ENCODE assay signal across 8 cellular contexts in the genomic region with DNA sequence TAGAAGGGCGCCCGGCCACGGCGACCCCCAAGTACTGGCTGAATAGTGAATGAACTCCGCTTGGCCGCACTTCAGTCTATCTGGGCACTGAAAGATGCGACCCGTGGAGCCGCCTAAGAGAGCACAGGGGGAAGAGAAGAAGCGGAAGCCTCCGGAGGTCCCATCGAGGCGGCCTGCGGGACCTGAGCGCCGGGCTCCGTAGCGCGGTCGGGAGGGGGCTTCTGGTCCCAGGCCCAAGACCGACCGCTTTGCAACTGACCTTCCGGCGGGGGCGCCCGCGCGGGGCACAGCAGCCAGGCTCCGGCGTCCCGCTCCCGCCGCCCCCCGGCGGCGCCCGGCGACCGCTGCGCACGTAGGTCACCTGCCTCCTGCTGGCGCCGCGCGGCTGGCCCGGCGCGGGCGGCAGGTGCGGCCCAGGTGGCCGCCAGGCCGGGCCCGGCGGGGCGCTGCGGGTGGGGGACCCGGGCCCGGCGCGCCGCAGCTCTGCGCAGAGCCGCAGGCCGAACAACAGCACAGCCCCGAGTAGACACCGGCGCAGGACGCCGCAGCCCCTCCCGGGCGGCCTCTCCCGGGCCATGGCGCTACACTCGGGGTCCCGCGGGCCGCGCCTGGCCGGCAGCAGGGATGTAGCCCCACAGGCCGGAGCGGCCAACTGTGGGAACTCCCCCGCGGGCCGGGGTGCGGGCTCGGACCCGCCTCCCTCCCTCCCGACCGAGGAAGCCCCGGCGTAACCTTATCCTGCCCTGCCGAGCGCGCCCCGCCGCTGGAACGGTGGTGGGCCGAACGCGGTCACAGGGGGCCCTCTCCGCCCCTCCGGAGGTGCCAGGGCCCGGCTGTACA. TPM values are rescaled to one million over a fixed set of nuclear protein-coding genes. Genes with fewer than 3 reads are reported as not detected.
A peak's percentile ranks its signal among the peaks of the same experiment; 100 is the strongest.
DNase-seq lines count a peak whose midpoint lies in the region; ATAC-seq and TF ChIP-seq lines count a peak whose summit lies in the region.

A gene with protein sequence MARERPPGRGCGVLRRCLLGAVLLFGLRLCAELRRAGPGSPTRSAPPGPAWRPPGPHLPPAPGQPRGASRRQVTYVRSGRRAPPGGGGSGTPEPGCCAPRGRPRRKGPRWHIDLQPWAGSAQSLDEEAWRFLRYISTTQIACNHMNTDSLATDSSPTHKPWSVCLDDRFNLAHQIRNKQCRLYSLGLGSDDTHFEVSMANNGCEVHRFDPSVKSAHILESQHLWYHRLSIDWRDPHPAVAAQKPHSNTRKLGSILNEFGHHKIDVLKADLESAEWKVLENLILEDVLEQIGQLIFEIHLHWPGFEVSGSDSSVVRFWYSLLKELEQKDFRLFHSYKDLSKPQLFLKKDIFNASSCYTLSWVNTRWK (minus strand): TSS at position 654 of the 840 bp plus-strand sequence. CDS start 77 bp downstream, at position 577.

- DNase-seq in DMS79 treated with DMSO at 0.1 percent for 48 hours (lab: John Stamatoyannopoulos, UW) (peak; percentile 53), NCI-H146 treated with DMSO at 0.1 percent for 48 hours (lab: John Stamatoyannopoulos, UW; ENCODE audit: unreplicated experiment) (peak; percentile 10), choroid plexus epithelial cell (ENCODE audit: low read depth) (no peak), lung (ENCODE audit: low spot score) (no peak), transverse colon (no peak), SKM-1 (lab: John Stamatoyannopoulos, UW; ENCODE audit: unreplicated experiment) (no peak)

- no peak for TF ChIP-seq POLR2A in transverse colon (IDR thresholded peaks at IDR 0.05)

- no peak for TF ChIP-seq EP300 in transverse colon (IDR thresholded peaks at IDR 0.05; ENCODE audit: low read depth)

- TF ChIP-seq CTCF in choroid plexus epithelial cell (conservative IDR thresholded peaks at IDR 0.05; ENCODE audit: low read depth, low read length) (no peak), lung (IDR thresholded peaks at IDR 0.05; ENCODE audit: control extremely low read depth, extremely low read depth) (no peak), transverse colon (IDR thresholded peaks at IDR 0.05) (no peak)

- H3K36me3 ChIP-seq in lung (ENCODE audit: control insufficient read depth in 2 of 2, insufficient read depth in 2 of 2, low read length in 2 of 2) (no peaks in the 10 kb centered on the region), transverse colon (no peaks in the 10 kb centered on the region)

- H3K9me3 ChIP-seq in lung (ENCODE audit: control insufficient read depth in 2 of 2, insufficient read depth in 1 of 2, low read length in 1 of 2) (no peaks in the 10 kb centered on the region), transverse colon (no peaks in the 10 kb centered on the region)

- H3K4me1 ChIP-seq in lung (ENCODE audit: control insufficient read depth in 2 of 2, insufficient read depth in 2 of 2, low read length in 2 of 2) (peaks cover 0 to 9% of the 10 kb centered on the region in 2 donors), transverse colon (peaks cover 0 to 26% (median 2%) of the 10 kb centered on the region in 4 donors)

- H3K27ac ChIP-seq in lung (ENCODE audit: low read depth in 1 of 2, low read length in 1 of 2) (peak within 1 kb of the TSS in 1 of 2 donors; percentile 78), transverse colon (peak within 1 kb of the TSS; percentile 83 to 93 (median 85))

- in situ Hi-C loops in transverse colon (cut with MboI; ENCODE audit: low pct_ligation_motif_present in 1 of 4, low pct_unique_long_range_greater_than_20kb in 1 of 4, low sequenced_read_pairs in 3 of 4) = no loop called here

- H3K27me3 ChIP-seq in lung (ENCODE audit: control insufficient read depth, insufficient read depth) (no peaks in the 10 kb centered on the region), transverse colon (peaks cover 31% of the 10 kb centered on the region)

- WGBS in lung, 2 donors = 0 to 2% methylated on average over 77 to 103 of the region's 103 CpGs
- WGBS in transverse colon (ENCODE audit: low coverage in 1 of 2), 2 donors = 2% methylated on average over 45 of the region's 103 CpGs; no CpG with 5 or more reads in 1 of the 2 donors

- ATAC-seq in lung (ENCODE audit: insufficient read depth, low FRiP score) (peak; percentile 16), HG02678 (IDR thresholded peaks at IDR 0.05; ENCODE audit: unreplicated experiment) (no peak), HG03378 (IDR thresholded peaks at IDR 0.05; ENCODE audit: unreplicated experiment) (no peak)

- intact Hi-C loops in transverse colon (cut with DNase I; ENCODE audit: low total_unique reads) = no loop called here

- H3K4me3 ChIP-seq in choroid plexus epithelial cell (ENCODE audit: low read depth, low read length) (peak within 1 kb of the TSS; percentile 49), lung (peak within 1 kb of the TSS; percentile 43), transverse colon (peak within 1 kb of the TSS; percentile 46 to 61 (median 49))

RNA-seq across cellular contexts. Expression of the gene that starts here (rescaled TPM):
- 1 to 10 TPM; 2.0 to 3.7 TPM for total RNA-seq in lung
- under 1 TPM in 1 of 2 donors, not detected in 1; 0.73 TPM for polyA plus RNA-seq in lung
- 10 to 100 TPM in 2 of 4 donors, 1 to 10 TPM in 2; 1.4 to 59.9 (median 14.7) TPM for total RNA-seq in transverse colon

Comparison
In these comparisons a context has a peak if more than half of its experiments do, and no peak if none do; other contexts are left out.
1. DNase-seq: peak in DMS79 treated with DMSO at 0.1 percent for 48 hours (single experiment) and NCI-H146 treated with DMSO at 0.1 percent for 48 hours (single experiment); none in choroid plexus epithelial cell (single experiment), lung (single experiment), transverse colon (single experiment) and SKM-1 (single experiment).
2. Peak in every context shown above with its lines, with median percentiles within 50 percentile points of each other: H3K4me3 ChIP-seq.